ENCODE assay signal across 8 cellular contexts in the genomic region with DNA sequence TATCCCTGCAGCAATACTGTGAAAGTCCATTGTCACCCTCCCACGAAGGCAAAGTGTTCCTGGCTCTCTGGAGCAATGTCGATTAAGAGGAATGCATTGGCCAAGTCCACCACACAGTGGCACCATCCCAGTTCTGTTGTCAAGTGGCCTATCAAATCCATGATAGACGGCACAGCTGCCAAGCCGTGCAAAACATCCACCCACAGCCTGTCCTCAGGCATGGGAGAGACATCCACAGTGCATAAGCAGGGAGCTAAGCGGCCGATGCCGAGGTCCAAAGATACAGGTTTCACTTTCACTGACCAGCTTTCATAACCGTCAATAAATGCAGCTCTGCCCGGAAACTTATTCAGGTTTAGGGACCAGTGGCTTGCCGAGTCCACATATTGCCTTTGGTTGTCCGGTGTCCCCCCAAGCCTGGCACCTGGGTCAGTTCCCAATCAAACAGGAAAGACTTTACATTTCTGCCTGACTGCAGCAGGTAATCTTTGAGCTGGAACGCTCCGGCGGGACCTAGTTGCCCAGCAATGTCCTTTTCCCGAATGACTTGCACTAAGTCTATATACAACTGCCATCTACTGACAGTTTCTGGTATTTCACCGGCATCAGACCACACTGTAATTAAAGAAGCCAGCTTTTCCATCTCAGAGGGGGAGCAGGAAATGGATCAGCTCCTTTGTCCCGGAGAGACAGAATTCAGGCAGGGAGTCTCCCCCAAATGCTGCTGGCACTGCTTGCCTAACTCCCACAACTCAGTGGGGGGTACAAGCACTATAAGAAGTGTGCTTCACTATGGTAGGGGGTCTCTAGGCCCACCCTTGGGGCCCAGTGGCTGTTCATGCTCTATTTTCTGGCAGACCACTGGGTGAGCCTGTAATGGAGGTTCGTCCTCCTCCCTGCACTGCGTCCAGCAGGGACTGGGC. TPM values are rescaled to one million over a fixed set of nuclear protein-coding genes. Genes with fewer than 3 reads are reported as not detected.
DNase-seq lines count a peak whose midpoint lies in the region; ATAC-seq, FAIRE-seq and TF ChIP-seq lines count a peak whose summit lies in the region.

No MANE protein-coding gene starts in this region.

- intact Hi-C loops in adrenal gland (cut with DNase I): loop anchor here (5.0 to 10.0 kb wide), 6 partner anchors 71 to 451 kb away; a partner anchor contains a TSS
- intact Hi-C loops in Right ventricle myocardium superior (cut with DNase I): loop anchor here (10.0 kb wide), 1 partner anchor 131 kb away; a partner anchor contains a TSS

- H3K4me1 ChIP-seq in adrenal gland (replicated peaks in 1 of 2) (peaks cover 4 to 19% of the 10 kb centered on the region in 2 donors), osteoblast (ENCODE audit: insufficient read depth, low read length) (peaks cover 21% of the 10 kb centered on the region)

- H3K4me2 ChIP-seq in SU-DHL-6 (ENCODE audit: low read depth, low read length, poor library complexity, severe bottlenecking) (peak overlapping the region; percentile 66), osteoblast (ENCODE audit: insufficient read depth, low read length) (peak overlapping the region; percentile 96)

- H3K27me3 ChIP-seq in SU-DHL-6 (ENCODE audit: low read length) (no peaks in the 10 kb centered on the region), adrenal gland (no peaks in the 10 kb centered on the region), osteoblast (ENCODE audit: insufficient read depth, low read length) (no peaks in the 10 kb centered on the region)

- peaks cover 5% of the 10 kb centered on the region; the same call in 1 of the 2 replicates for H3K36me3 ChIP-seq in SU-DHL-6 (ENCODE audit: low read length)
- H3K36me3 ChIP-seq in adrenal gland (replicated peaks in 1 of 2): peaks cover 0 to 7% of the 10 kb centered on the region in 2 donors
- H3K36me3 ChIP-seq in osteoblast (ENCODE audit: insufficient read depth, low read length): peaks cover 2% of the 10 kb centered on the region

- peak; percentile 96 for ATAC-seq in Right ventricle myocardium superior (ENCODE audit: poor library complexity)

- DNase-seq in DMS53 treated with DMSO at 0.1 percent for 48 hours (lab: John Stamatoyannopoulos, UW; ENCODE audit: unreplicated experiment) (peak; percentile 94), H54 (ENCODE audit: insufficient read length, low spot score) (peak; percentile 43), NCI-H1105 treated with DMSO at 0.1 percent for 48 hours (lab: John Stamatoyannopoulos, UW) (peak; percentile 81), adrenal gland (peak; percentile 78 to 91 (median 85)), Right ventricle myocardium superior (peak; percentile 78), osteoblast (ENCODE audit: insufficient read length, low spot score, missing footprints) (peak; percentile 93), urothelium cell line (ENCODE audit: low spot score) (peak; percentile 69)

- H3K4me3 ChIP-seq in SU-DHL-6 (ENCODE audit: insufficient read depth, low read length, poor library complexity, severe bottlenecking) (peak overlapping the region; percentile 46), adrenal gland (peak overlapping the region in 3 of 4 donors; percentile 35 to 80 (median 54)), osteoblast (ENCODE audit: insufficient read depth, low read length) (peak overlapping the region; percentile 83)

- H3K27ac ChIP-seq in SU-DHL-6 (ENCODE audit: low read depth, low read length) (no peak overlapping the region), adrenal gland (peak overlapping the region; percentile 14 to 95 (median 76)), osteoblast (ENCODE audit: low read depth, low read length) (peak overlapping the region; percentile 80)

- peaks cover 18% of the 10 kb centered on the region; the same call in 1 of the 2 replicates for H3K79me2 ChIP-seq in SU-DHL-6 (ENCODE audit: insufficient read depth, low read length)
- peaks cover 44% of the 10 kb centered on the region for H3K79me2 ChIP-seq in osteoblast (ENCODE audit: insufficient read depth, low read length)

- 1 to 4% (median 3%) methylated on average over 10 to 19 of the region's 19 CpGs for WGBS in adrenal gland, 4 donors

- no peaks in the 10 kb centered on the region for H3K9me2 ChIP-seq in SU-DHL-6 (replicated peaks; ENCODE audit: insufficient read depth, low read length)

- H3F3A ChIP-seq in SU-DHL-6 (ENCODE audit: insufficient read depth): peaks cover 2% of the 10 kb centered on the region; the same call in 1 of the 2 replicates

- FAIRE-seq in H54 (lab: Jason Lieb, UNC) (peak; percentile 80), urothelium cell line (lab: Jason Lieb, UNC) (no peak)

- TF ChIP-seq POLR2A in H54 (IDR thresholded peaks at IDR 0.05; ENCODE audit: low read depth, low read length) (no peak), adrenal gland (IDR thresholded peaks at IDR 0.05) (no peak)

- H2AFZ ChIP-seq in SU-DHL-6 (ENCODE audit: low read depth, low read length, severe bottlenecking): peak overlapping the region; percentile 69
- peak overlapping the region; percentile 94 for H2AFZ ChIP-seq in osteoblast (ENCODE audit: low read length)

- H3K9me3 ChIP-seq in SU-DHL-6 (ENCODE audit: insufficient read depth, low read length) (peaks cover 13% of the 10 kb centered on the region; the same call in 1 of the 2 replicates), adrenal gland (replicated peaks in 1 of 3) (no peaks in the 10 kb centered on the region), osteoblast (ENCODE audit: low read depth, low read length) (no peaks in the 10 kb centered on the region)

- H4K20me1 ChIP-seq in SU-DHL-6 (ENCODE audit: low read depth, low read length) (no peaks in the 10 kb centered on the region), osteoblast (ENCODE audit: insufficient read depth, low read length) (peaks cover 4% of the 10 kb centered on the region)

- TF ChIP-seq CTCF in SU-DHL-6 (IDR thresholded peaks at IDR 0.05; ENCODE audit: insufficient read depth, low read length, poor library complexity, severe bottlenecking) (peak; percentile 83), adrenal gland (IDR thresholded peaks at IDR 0.05) (peak; percentile 66 to 94 (median 92)), osteoblast (IDR thresholded peaks at IDR 0.05; ENCODE audit: extremely low read depth, low read depth, low read length) (peak; percentile 75)

- H3K9ac ChIP-seq in SU-DHL-6 (ENCODE audit: low read length): peak overlapping the region; percentile 46

RNA-seq across cellular contexts. Expression of a gene that starts 6.3 kb away (rescaled TPM):
- total RNA-seq in adrenal gland (10 to 100 TPM in 1 of 8 donors, 1 to 10 TPM in 7; 1.8 to 12.0 (median 5.6) TPM), Right ventricle myocardium superior (3.6 TPM), osteoblast (2.9 and 3.5 TPM in 2 replicates)
- polyA plus RNA-seq in adrenal gland: 1 to 10 TPM; 1.4 to 5.5 (median 2.8) TPM

RNA-seq across cellular contexts. Expression of a gene that starts 20.1 kb away (rescaled TPM):
- total RNA-seq in adrenal gland: 10 to 100 TPM in 4 of 8 donors, 1 to 10 TPM in 4; 2.3 to 13.5 (median 9.8) TPM
- polyA plus RNA-seq in adrenal gland: 1 to 10 TPM; 3.7 to 7.9 (median 4.3) TPM
- total RNA-seq in Right ventricle myocardium superior: 8.1 TPM
- 16.5 and 19.9 TPM in 2 replicates for total RNA-seq in osteoblast

RNA-seq across cellular contexts. Expression of a gene that starts 43.5 kb away (rescaled TPM):
- 1 to 10 TPM; 1.3 to 6.7 (median 4.6) TPM for total RNA-seq in adrenal gland
- 1 to 10 TPM; 1.0 to 6.0 (median 1.4) TPM for polyA plus RNA-seq in adrenal gland
- 1.9 TPM for total RNA-seq in Right ventricle myocardium superior
- 8.3 and 10.1 TPM in 2 replicates for total RNA-seq in osteoblast

Comparison
In these comparisons a context has a peak if more than half of its experiments do, and no peak if none do; other contexts are left out.
1. DNase-seq: peak in every context shown above with its lines; median percentile 94 in DMS53 treated with DMSO at 0.1 percent for 48 hours; 93 in osteoblast; 85 in adrenal gland; 81 in NCI-H1105 treated with DMSO at 0.1 percent for 48 hours; 78 in Right ventricle myocardium superior; 69 in urothelium cell line; 43 in H54.